ENCODE assay signal across 23 cellular contexts in genomic region chr3:193871093-193871485, GRCh38.
DNase-seq lines count a peak whose midpoint lies in the region; ATAC-seq, FAIRE-seq and TF ChIP-seq lines count a peak whose summit lies in the region.
"Had no signal": no experiment of that assay in that cellular context is flagged by ENCODE, and none has a peak within 500 bp of the region (broad histone marks: within the 10 kb centered on the region; RNA-seq: fewer than 3 reads in every experiment).

No MANE protein-coding gene starts in this region.

- no peak overlapping the region for H2AFZ ChIP-seq in HepG2 (ENCODE audit: low read length)

- in situ Hi-C loops in HepG2 (cut with HindIII; ENCODE audit: extremely low pct_ligation_motif_present, low pct_unique_long_range_greater_than_20kb) = no loop called here

- H3K27me3 ChIP-seq in HepG2 (ENCODE audit: control insufficient read depth in 1 of 2, insufficient read depth in 2 of 2, low read length in 2 of 2) (peaks cover 0 to 4% of the 10 kb centered on the region in 2 experiments; a peak in 2 of 5 replicates), right lobe of liver (no peaks in the 10 kb centered on the region), bronchial epithelial cell (ENCODE audit: control insufficient read depth, insufficient read depth, low read length) (no peaks in the 10 kb centered on the region)
- H3K27me3 ChIP-seq in naive thymus-derived CD4-positive, alpha-beta T cell (ENCODE audit: control insufficient read depth in 2 of 2, insufficient read depth in 2 of 2, low read length in 2 of 2) = no peaks in the 10 kb centered on the region
- H3K27me3 ChIP-seq: upper lobe of left lung had no signal

- no peak for TF ChIP-seq RAD21 in HepG2 (CRISPR knock-in tag; IDR thresholded peaks at IDR 0.05)

- H3K9me3 Mint-ChIP-seq in naive thymus-derived CD4-positive, alpha-beta T cell = no peaks in the 10 kb centered on the region
- H3K9me3 Mint-ChIP-seq: activated naive CD8-positive, alpha-beta T cell treated with anti-CD3 and anti-CD28 coated beads, Interleukin-2, amount 10 ng/mL, durations not matched to agents 7 days and 5 days; activated T-helper 2 cell treated with anti-CD3 and anti-CD28 coated beads, Interferon-gamma antibody, Interleukin-2, Interleukin-4, amounts not matched to agents 10 μg/mL and 5 μg/mL and 100 μg/mL, durations not matched to agents 14 hours and 24 hours and 36 hours; stimulated activated naive CD8-positive, alpha-beta T cell treated with anti-CD3 and anti-CD28 coated beads, Interleukin-15, amount 100 ng/mL, for 72 hours had no signal

- H3K4me3 Mint-ChIP-seq in naive thymus-derived CD4-positive, alpha-beta T cell = peak overlapping the region in 1 of 10 donors; percentile 30
- H3K4me3 Mint-ChIP-seq: activated naive CD8-positive, alpha-beta T cell treated with anti-CD3 and anti-CD28 coated beads, Interleukin-2, amount 10 ng/mL, durations not matched to agents 7 days and 5 days had no signal

- no peak for TF ChIP-seq CTCF in HepG2 (CRISPR knock-in tag; IDR thresholded peaks at IDR 0.05)
- no peak for TF ChIP-seq CTCF in right lobe of liver (IDR thresholded peaks at IDR 0.05)
- no peak for TF ChIP-seq CTCF in bronchial epithelial cell (IDR thresholded peaks at IDR 0.05; ENCODE audit: insufficient read depth, low read length, severe bottlenecking)
- TF ChIP-seq CTCF in foreskin fibroblast (IDR thresholded peaks at IDR 0.05; ENCODE audit: low read depth, low read length) = no peak

- H3K27ac Mint-ChIP-seq in naive thymus-derived CD4-positive, alpha-beta T cell = no peak overlapping the region
- H3K27ac Mint-ChIP-seq: activated naive CD8-positive, alpha-beta T cell treated with anti-CD3 and anti-CD28 coated beads, Interleukin-2, amount 10 ng/mL, durations not matched to agents 7 days and 5 days; activated T-helper 2 cell treated with anti-CD3 and anti-CD28 coated beads, Interferon-gamma antibody, Interleukin-2, Interleukin-4, amounts not matched to agents 10 μg/mL and 5 μg/mL and 100 μg/mL, durations not matched to agents 14 hours and 24 hours and 36 hours; stimulated activated naive CD8-positive, alpha-beta T cell treated with anti-CD3 and anti-CD28 coated beads, Interleukin-15, amount 100 ng/mL, for 72 hours had no signal

- peaks cover 31% of the 10 kb centered on the region for H3K4me1 ChIP-seq in HepG2 (ENCODE audit: insufficient read depth, low read length)
- H3K4me1 ChIP-seq in right lobe of liver = no peaks in the 10 kb centered on the region
- H3K4me1 ChIP-seq in naive thymus-derived CD4-positive, alpha-beta T cell (ENCODE audit: control insufficient read depth in 2 of 2, insufficient read depth in 2 of 2, low read length in 2 of 2) = no peaks in the 10 kb centered on the region

- H3K4me1 Mint-ChIP-seq in naive thymus-derived CD4-positive, alpha-beta T cell = peaks cover 0 to 15% (median 7%) of the 10 kb centered on the region in 7 donors

- DNase-seq in HepG2 (ENCODE audit: low spot score) (no peak), right lobe of liver (no peak), bronchial epithelial cell (ENCODE audit: low read depth) (peak; percentile 63), posterior cingulate gyrus (no peak), foreskin fibroblast (no peak)
- no peak for DNase-seq in naive thymus-derived CD4-positive, alpha-beta T cell
- no peak for DNase-seq in NK-92 treated with Interleukin-12 subunit alpha and Interleukin-12 subunit beta, amount 100 ng/mL, for 24 hours (lab: John Stamatoyannopoulos, UW)
- DNase-seq: activated CD8-positive, alpha-beta memory T cell treated with anti-CD3 and anti-CD28 coated beads, Interleukin-2, amount 50 U/mL, for 4 hours; activated naive CD8-positive, alpha-beta T cell treated with anti-CD3 and anti-CD28 coated beads, Interleukin-2, amount 10 ng/mL, durations not matched to agents 7 days and 5 days; DMS153; effector memory CD4-positive, alpha-beta T cell; GDM1; head of caudate nucleus; left lung; NCI-H1105; NCI-H2107; NCI-H510A treated with DMSO at 0.1 percent for 48 hours; stimulated activated CD4-positive, alpha-beta T cell treated with anti-CD3 and anti-CD28 coated beads, Interleukin-4, amount 100 ng/mL, for 24 hours; stimulated activated naive CD8-positive, alpha-beta T cell treated with anti-CD3 and anti-CD28 coated beads, Interleukin-15, amount 100 ng/mL, for 72 hours; T-helper 2 cell; upper lobe of left lung had no signal

- no TSS peak for BruUV-seq in HepG2 (replicated peaks; lab: Mats Ljungman, UMichigan)

- 0% methylated on average over 1 of the region's 6 CpGs for WGBS in HepG2 (ENCODE audit: low lambda C conversion rate)
- no CpG with 5 or more reads among the region's 6 CpGs for WGBS in right lobe of liver (ENCODE audit: insufficient coverage, low coverage, low lambda C conversion rate, missing lambda C conversion rate)

- H4K20me1 ChIP-seq in HepG2 (ENCODE audit: insufficient read depth, low read length) = no peaks in the 10 kb centered on the region

- no peak for TF ChIP-seq EP300 in HepG2 (IDR thresholded peaks at IDR 0.05; ENCODE audit: low read depth in 2 of 2, low read length in 2 of 2)
- TF ChIP-seq EP300 in HepG2 (CRISPR knock-in tag; IDR thresholded peaks at IDR 0.05; ENCODE audit: borderline replicate concordance) = no peak

- TF ChIP-seq POLR2A in HepG2 (IDR thresholded peaks at IDR 0.05; ENCODE audit: insufficient read depth in 1 of 2, low read depth in 2 of 2, low read length in 2 of 2) (no peak), right lobe of liver (IDR thresholded peaks at IDR 0.05) (no peak)

- no peaks in the 10 kb centered on the region for H3K79me2 ChIP-seq in HepG2 (ENCODE audit: insufficient read depth, low read length)

- no peak overlapping the region for H3K4me2 ChIP-seq in HepG2 (ENCODE audit: low read depth, low read length)

- FAIRE-seq in HepG2 (lab: Jason Lieb, UNC) = no peak
- FAIRE-seq in bronchial epithelial cell (lab: Jason Lieb, UNC) = no peak

- H3K9me3 ChIP-seq in HepG2 (ENCODE audit: low read length) = no peaks in the 10 kb centered on the region
- no peaks in the 10 kb centered on the region for H3K9me3 ChIP-seq in right lobe of liver
- H3K9me3 ChIP-seq in naive thymus-derived CD4-positive, alpha-beta T cell (ENCODE audit: control insufficient read depth in 2 of 3, low read length in 3 of 3) = no peaks in the 10 kb centered on the region
- H3K9me3 ChIP-seq: left lung, upper lobe of left lung had no signal

- intact Hi-C loops in HepG2 (cut with micrococcal nuclease; ENCODE audit: unreplicated experiment) = no loop called here
- intact Hi-C loops in right lobe of liver (cut with DNase I) = no loop called here
- intact Hi-C loops in naive thymus-derived CD4-positive, alpha-beta T cell (cut with micrococcal nuclease) = no loop called here
- intact Hi-C loops in posterior cingulate gyrus (cut with DNase I) = no loop called here

- H3K27ac ChIP-seq in HepG2 (ENCODE audit: extremely low read length, insufficient read depth, low read length) (no peak overlapping the region), right lobe of liver (no peak overlapping the region)
- H3K27ac ChIP-seq in naive thymus-derived CD4-positive, alpha-beta T cell (ENCODE audit: low read depth, low read length) = no peak overlapping the region
- H3K27ac ChIP-seq: left lung, upper lobe of left lung had no signal

- CTCF ChIA-PET in HepG2 (lab: Yijun Ruan, JAX; ENCODE audit: low intra/inter-chr PET ratio, low total read pairs) = no interaction called here
- CTCF ChIA-PET in naive thymus-derived CD4-positive, alpha-beta T cell (lab: Charles Lee) = no interaction called here

- H3K27me3 Mint-ChIP-seq in naive thymus-derived CD4-positive, alpha-beta T cell = peaks cover 16 to 28% (median 24%) of the 10 kb centered on the region in 5 donors

- no peaks in the 10 kb centered on the region for H3K36me3 ChIP-seq in HepG2 (replicated peaks in 1 of 2; ENCODE audit: control insufficient read depth in 1 of 2, insufficient read depth in 2 of 2, low read length in 2 of 2)
- no peaks in the 10 kb centered on the region for H3K36me3 ChIP-seq in right lobe of liver
- H3K36me3 ChIP-seq in bronchial epithelial cell (ENCODE audit: control insufficient read depth, insufficient read depth, low read length) = no peaks in the 10 kb centered on the region
- no peaks in the 10 kb centered on the region for H3K36me3 ChIP-seq in naive thymus-derived CD4-positive, alpha-beta T cell (ENCODE audit: control insufficient read depth in 2 of 3, insufficient read depth in 3 of 3, low read length in 3 of 3)
- H3K36me3 ChIP-seq: left lung, upper lobe of left lung had no signal

- POLR2A ChIA-PET in HepG2 (lab: Yijun Ruan, JAX) = no interaction called here
- POLR2A ChIA-PET in naive thymus-derived CD4-positive, alpha-beta T cell (lab: Charles Lee) = no interaction called here

- no peak overlapping the region for H3K4me3 ChIP-seq in HepG2 (replicated peaks in 1 of 3; ENCODE audit: insufficient read depth in 1 of 3, low read depth in 2 of 3, low read length in 3 of 3)
- H3K4me3 ChIP-seq in right lobe of liver = no peak overlapping the region
- H3K4me3 ChIP-seq in bronchial epithelial cell (ENCODE audit: low read depth, low read length) = no peak overlapping the region
- H3K4me3 ChIP-seq in naive thymus-derived CD4-positive, alpha-beta T cell (ENCODE audit: low read length) = no peak overlapping the region
- H3K4me3 ChIP-seq in foreskin fibroblast (ENCODE audit: low read depth in 1 of 2, low read length in 2 of 2) = no peak overlapping the region
- H3K4me3 ChIP-seq: left lung, upper lobe of left lung had no signal

- ATAC-seq in HepG2 (peak; percentile 27; the same call in 2 of the 3 replicates), right lobe of liver (no peak), GM19328 (IDR thresholded peaks at IDR 0.05; ENCODE audit: unreplicated experiment) (no peak)
- ATAC-seq in naive thymus-derived CD4-positive, alpha-beta T cell = peak; percentile 7
- ATAC-seq: left lung; stimulated activated naive CD8-positive, alpha-beta T cell treated with anti-CD3 and anti-CD28 coated beads, Interleukin-15, amount 100 ng/mL, for 72 hours had no signal

- H3K36me3 Mint-ChIP-seq in naive thymus-derived CD4-positive, alpha-beta T cell = no peaks in the 10 kb centered on the region
- H3K36me3 Mint-ChIP-seq: activated naive CD8-positive, alpha-beta T cell treated with anti-CD3 and anti-CD28 coated beads, Interleukin-2, amount 10 ng/mL, durations not matched to agents 7 days and 5 days had no signal

- H3K9ac ChIP-seq in HepG2 (ENCODE audit: insufficient read depth, low read depth, low read length) = no peak overlapping the region

TF ChIP-seq in HepG2, 621 proteins besides CTCF, POLR2A, EP300 and RAD21 (continues in another document):
- TF ChIP-seq CERS6 (CRISPR knock-in tag; IDR thresholded peaks at IDR 0.05) = no peak
- no peak for TF ChIP-seq ZBTB7B (CRISPR knock-in tag; IDR thresholded peaks at IDR 0.05)
- no peak for TF ChIP-seq ETV5 (CRISPR knock-in tag; IDR thresholded peaks at IDR 0.05; ENCODE audit: borderline replicate concordance)

Comparison
In these comparisons a context has a peak if more than half of its experiments do, and no peak if none do; other contexts are left out.
1. ATAC-seq: peak in HepG2 (single experiment) and naive thymus-derived CD4-positive, alpha-beta T cell (single experiment); none in right lobe of liver (0 of 4) and GM19328 (single experiment).